ENCODE assay signal across 15 cellular contexts in genomic region chr15:29259233-29259632, GRCh38.
"Had no signal": no experiment of that assay in that cellular context is flagged by ENCODE, and none has a peak within 500 bp of the region (broad histone marks: within the 10 kb centered on the region; RNA-seq: fewer than 3 reads in every experiment).

No MANE protein-coding gene starts in this region.

- H3K36me3 ChIP-seq: upper lobe of left lung had no signal

- DNase-seq: activated CD4-positive, alpha-beta memory T cell treated with anti-CD3 and anti-CD28 coated beads for 36 hours; activated CD4-positive, alpha-beta T cell treated with anti-CD3 and anti-CD28 coated beads for 1 hour; activated naive CD8-positive, alpha-beta T cell treated with anti-CD3 and anti-CD28 coated beads, Interleukin-2, amount 10 ng/mL, durations not matched to agents 7 days and 5 days; activated T-cell treated with anti-CD3 and anti-CD28 coated beads, Interleukin-2, amount 50 U/mL, for 48 hours; aorta; dorsolateral prefrontal cortex; foreskin melanocyte; left ventricle myocardium superior; mesenchymal stem cell; stimulated activated CD4-positive, alpha-beta T cell treated with anti-CD3 and anti-CD28 coated beads, Interleukin-4, amount 100 ng/mL, for 1 hour; stimulated activated CD8-positive, alpha-beta memory T cell treated with anti-CD3 and anti-CD28 coated beads, Interleukin-4, amount 100 ng/mL, for 48 hours; upper lobe of left lung had no signal

- H3K27me3 Mint-ChIP-seq: activated CD4-positive, alpha-beta memory T cell treated with anti-CD3 and anti-CD28 coated beads for 36 hours; activated naive CD8-positive, alpha-beta T cell treated with anti-CD3 and anti-CD28 coated beads, Interleukin-2, amount 10 ng/mL, durations not matched to agents 7 days and 5 days; stimulated activated naive CD8-positive, alpha-beta T cell treated with anti-CD3 and anti-CD28 coated beads, Interleukin-15, Interleukin-2, amounts not matched to agents 100 ng/mL and 50 ng/mL, for 24 hours had no signal

- H3K27ac ChIP-seq: dorsolateral prefrontal cortex, upper lobe of left lung had no signal

- H3K36me3 Mint-ChIP-seq: activated CD4-positive, alpha-beta memory T cell treated with anti-CD3 and anti-CD28 coated beads for 36 hours; activated naive CD8-positive, alpha-beta T cell treated with anti-CD3 and anti-CD28 coated beads, Interleukin-2, amount 10 ng/mL, durations not matched to agents 7 days and 5 days had no signal

- H3K27ac Mint-ChIP-seq: activated CD4-positive, alpha-beta memory T cell treated with anti-CD3 and anti-CD28 coated beads for 36 hours; activated naive CD8-positive, alpha-beta T cell treated with anti-CD3 and anti-CD28 coated beads, Interleukin-2, amount 10 ng/mL, durations not matched to agents 7 days and 5 days; nephron; stimulated activated naive CD8-positive, alpha-beta T cell treated with anti-CD3 and anti-CD28 coated beads, Interleukin-15, Interleukin-2, amounts not matched to agents 100 ng/mL and 50 ng/mL, for 24 hours; T-helper 2 cell treated with Interferon-gamma antibody and Interleukin-4, amounts not matched to agents 5 μg/mL and 100 μg/mL, for 36 hours had no signal

- H3K4me1 Mint-ChIP-seq: nephron had no signal

- H3K4me3 Mint-ChIP-seq: activated CD4-positive, alpha-beta memory T cell treated with anti-CD3 and anti-CD28 coated beads for 36 hours; activated naive CD8-positive, alpha-beta T cell treated with anti-CD3 and anti-CD28 coated beads, Interleukin-2, amount 10 ng/mL, durations not matched to agents 7 days and 5 days; nephron; stimulated activated naive CD8-positive, alpha-beta T cell treated with anti-CD3 and anti-CD28 coated beads, Interleukin-15, Interleukin-2, amounts not matched to agents 100 ng/mL and 50 ng/mL, for 24 hours; T-helper 2 cell treated with Interferon-gamma antibody and Interleukin-4, amounts not matched to agents 5 μg/mL and 100 μg/mL, for 36 hours had no signal

- H3K27me3 ChIP-seq: dorsolateral prefrontal cortex, upper lobe of left lung had no signal

- H3K9me3 ChIP-seq: upper lobe of left lung had no signal

- H3K9me3 Mint-ChIP-seq: activated CD4-positive, alpha-beta memory T cell treated with anti-CD3 and anti-CD28 coated beads for 36 hours; activated naive CD8-positive, alpha-beta T cell treated with anti-CD3 and anti-CD28 coated beads, Interleukin-2, amount 10 ng/mL, durations not matched to agents 7 days and 5 days; nephron; stimulated activated naive CD8-positive, alpha-beta T cell treated with anti-CD3 and anti-CD28 coated beads, Interleukin-15, Interleukin-2, amounts not matched to agents 100 ng/mL and 50 ng/mL, for 24 hours; T-helper 2 cell treated with Interferon-gamma antibody and Interleukin-4, amounts not matched to agents 5 μg/mL and 100 μg/mL, for 36 hours had no signal

- H3K4me1 ChIP-seq: upper lobe of left lung had no signal

- H3K4me3 ChIP-seq: dorsolateral prefrontal cortex, upper lobe of left lung had no signal
